ENCODE assay signal across 13 cellular contexts in genomic region chr5:141039517-141039916, GRCh38. TPM values are rescaled to one million over a fixed set of nuclear protein-coding genes. Genes with fewer than 3 reads are reported as not detected.
DNase-seq lines count a peak whose midpoint lies in the region; ATAC-seq and TF ChIP-seq lines count a peak whose summit lies in the region.
"Had no signal": no experiment of that assay in that cellular context is flagged by ENCODE, and none has a peak within 500 bp of the region (broad histone marks: within the 10 kb centered on the region; RNA-seq: fewer than 3 reads in every experiment).

No MANE protein-coding gene starts in this region.

- H3K4me3 ChIP-seq in epithelial cell of proximal tubule (ENCODE audit: low read depth, low read length), result peak overlapping the region; percentile 61

- no peak for ATAC-seq in stimulated activated memory B cell treated with anti-CD40 and anti-IgM and Interleukin-4, amounts not matched to agents 10 μg/mL and 1 μg/mL and 100 μg/mL, for 72 hours
- no peak for ATAC-seq in HG03442 (IDR thresholded peaks at IDR 0.05; ENCODE audit: unreplicated experiment)

- no peak overlapping the region for H3K4me3 Mint-ChIP-seq in stimulated activated memory B cell treated with anti-CD40 and anti-IgM and Interleukin-4, amounts not matched to agents 10 μg/mL and 1 μg/mL and 100 μg/mL, for 72 hours
- H3K4me3 Mint-ChIP-seq: memory B cell had no signal

- H3K27ac Mint-ChIP-seq in stimulated activated memory B cell treated with anti-CD40 and anti-IgM and Interleukin-4, amounts not matched to agents 10 μg/mL and 1 μg/mL and 100 μg/mL, for 72 hours, result no peak overlapping the region
- H3K27ac Mint-ChIP-seq: memory B cell had no signal

- H3K4me1 Mint-ChIP-seq in stimulated activated memory B cell treated with anti-CD40 and anti-IgM and Interleukin-4, amounts not matched to agents 10 μg/mL and 1 μg/mL and 100 μg/mL, for 72 hours, result no peaks in the 10 kb centered on the region
- H3K4me1 Mint-ChIP-seq: memory B cell had no signal

- peak; percentile 33 to 54 for DNase-seq in NCI-H2081 (lab: John Stamatoyannopoulos, UW)
- no peak for DNase-seq in NCI-H2081 treated with DMSO at 0.1 percent for 48 hours (lab: John Stamatoyannopoulos, UW)
- peak; percentile 97 for DNase-seq in NCI-H69 (lab: John Stamatoyannopoulos, UW)
- no peak for DNase-seq in epithelial cell of proximal tubule (ENCODE audit: low read depth)
- DNase-seq in superior temporal gyrus (ENCODE audit: extremely low spot score), result peak; percentile 22
- no peak for DNase-seq in NK-92 treated with Interleukin-12 subunit alpha and Interleukin-12 subunit beta, amount 100 ng/mL, for 24 hours (lab: John Stamatoyannopoulos, UW)
- DNase-seq: activated CD4-positive, CD25-positive, alpha-beta regulatory T cell treated with anti-CD3 and anti-CD28 coated beads, Interleukin-2, amount 50 U/mL, for 72 hours; sigmoid colon had no signal

- TF ChIP-seq CTCF in epithelial cell of proximal tubule (conservative IDR thresholded peaks at IDR 0.05; ENCODE audit: low read depth, low read length), result no peak

- peaks cover 2% of the 10 kb centered on the region for H3K9me3 Mint-ChIP-seq in stimulated activated memory B cell treated with anti-CD40 and anti-IgM and Interleukin-4, amounts not matched to agents 10 μg/mL and 1 μg/mL and 100 μg/mL, for 72 hours

- no peaks in the 10 kb centered on the region for H3K36me3 Mint-ChIP-seq in stimulated activated memory B cell treated with anti-CD40 and anti-IgM and Interleukin-4, amounts not matched to agents 10 μg/mL and 1 μg/mL and 100 μg/mL, for 72 hours
- H3K36me3 Mint-ChIP-seq: memory B cell had no signal

- no peaks in the 10 kb centered on the region for H3K27me3 Mint-ChIP-seq in stimulated activated memory B cell treated with anti-CD40 and anti-IgM and Interleukin-4, amounts not matched to agents 10 μg/mL and 1 μg/mL and 100 μg/mL, for 72 hours

RNA-seq across cellular contexts. Expression of gene PCDHB1, which starts 11.7 kb away (rescaled TPM):
- not detected in 2 replicates for total RNA-seq in epithelial cell of proximal tubule
- total RNA-seq: fibroblast of villous mesenchyme, LHCN-M2 had no signal

RNA-seq across cellular contexts. Expression of gene PCDHB2, which starts 54.9 kb away (rescaled TPM):
- total RNA-seq in epithelial cell of proximal tubule, result under 0.01 and 0.17 TPM in 2 replicates

Comparison
In these comparisons a context has a peak if more than half of its experiments do, and no peak if none do; other contexts are left out.
1. DNase-seq: peak in NCI-H2081 (2 of 2), NCI-H69 (single experiment) and superior temporal gyrus (single experiment); none in NCI-H2081 treated with DMSO at 0.1 percent for 48 hours (single experiment), epithelial cell of proximal tubule (single experiment) and NK-92 treated with Interleukin-12 subunit alpha and Interleukin-12 subunit beta, amount 100 ng/mL, for 24 hours (single experiment).